ENCODE assay signal across 8 cellular contexts in the genomic region with DNA sequence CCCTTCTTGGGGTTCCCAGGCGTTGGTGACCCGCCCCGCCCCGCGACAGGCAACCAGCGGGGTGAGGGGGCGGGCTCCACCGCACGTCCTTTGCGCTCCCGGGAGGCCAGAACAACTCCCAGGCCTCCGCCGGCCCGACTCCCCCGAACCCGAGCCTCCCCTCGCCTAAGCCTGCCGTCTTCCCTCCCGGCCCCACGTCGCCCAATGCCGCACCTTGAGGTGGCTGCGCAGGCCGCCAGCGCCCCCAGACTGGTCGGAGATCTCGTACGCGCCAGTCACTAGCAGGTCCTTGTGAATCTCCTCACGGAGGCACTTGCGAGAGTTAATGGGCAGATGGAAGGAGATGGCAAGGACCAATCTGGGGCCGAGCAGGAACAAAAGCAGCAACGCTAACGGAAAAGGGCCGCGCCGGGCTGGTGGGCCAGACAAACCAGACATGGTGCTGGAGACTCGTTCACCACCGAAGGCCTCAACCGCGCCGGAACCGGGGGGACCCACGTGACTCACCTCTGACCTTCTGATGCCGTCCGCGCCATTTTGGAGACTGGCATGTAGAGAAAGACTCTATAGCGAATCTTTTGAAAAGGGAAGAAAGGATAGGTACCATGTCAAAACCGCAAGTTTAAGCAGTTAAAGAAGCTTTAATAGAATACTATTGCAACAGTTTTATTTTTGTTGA. TPM values are rescaled to one million over a fixed set of nuclear protein-coding genes. Genes with fewer than 3 reads are reported as not detected.
DNase-seq lines count a peak whose midpoint lies in the region; ATAC-seq and TF ChIP-seq lines count a peak whose summit lies in the region.

A gene (minus strand): TSS at position 471 of the 679 bp plus-strand sequence. CDS start 33 bp downstream, at position 438.

- TF ChIP-seq CTCF in AG04450 (IDR thresholded peaks at IDR 0.05; ENCODE audit: low read depth, low read length) (no peak), liver (IDR thresholded peaks at IDR 0.05; ENCODE audit: low read depth, low read length, missing input control) (no peak)

- H3K27me3 ChIP-seq in AG04450 (ENCODE audit: control insufficient read depth, insufficient read depth, low read length) = no peaks in the 10 kb centered on the region
- H3K27me3 ChIP-seq in liver (ENCODE audit: control insufficient read depth in 4 of 4, insufficient read depth in 4 of 4, low read length in 3 of 4) = no peaks in the 10 kb centered on the region

- H3K27ac ChIP-seq in AG04450 (ENCODE audit: low read depth, low read length) (peak within 1 kb of the TSS; percentile 94), liver (ENCODE audit: low read depth in 1 of 2, low read length in 2 of 2) (peak within 1 kb of the TSS; percentile 98)

- H3K9me3 ChIP-seq in AG04450 (ENCODE audit: control insufficient read depth, insufficient read depth, low read length) (no peaks in the 10 kb centered on the region; the same call in 1 of the 2 replicates), liver (ENCODE audit: control insufficient read depth in 4 of 4, low read length in 3 of 4) (no peaks in the 10 kb centered on the region)

- peak within 1 kb of the TSS; percentile 93 to 98 for H3K9ac ChIP-seq in liver (ENCODE audit: low read depth in 1 of 2, low read length in 2 of 2)

- H3K36me3 ChIP-seq in liver (ENCODE audit: control insufficient read depth in 4 of 4, insufficient read depth in 3 of 4, low read depth in 1 of 4, low read length in 3 of 4) = no peaks in the 10 kb centered on the region

- TF ChIP-seq POLR2A in GM18526 (IDR thresholded peaks at IDR 0.05; ENCODE audit: extremely low read depth, insufficient read length) = peak; percentile 35

- POLR2A ChIA-PET in AG04450 (lab: Yijun Ruan, JAX) = interaction anchor here (0.6 to 1.4 kb wide), 2 partner anchors 32 to 82 kb away, joined by 3 read pairs; no protein-coding TSS in a partner anchor

- TF ChIP-seq RAD21 in liver (IDR thresholded peaks at IDR 0.05) = peak in 1 of 2 donors; percentile 27

- DNase-seq in AG04450 (ENCODE audit: low read depth, low spot score) (peak; percentile 59), NCI-H226 (peak; percentile 70), dermis blood vessel endothelial cell (peak; percentile 93)
- peak; percentile 83 to 86 for DNase-seq in activated CD4-positive, alpha-beta T cell treated with anti-CD3 and anti-CD28 coated beads, Interleukin-2, amount 50 U/mL, for 24 hours (ENCODE audit: low read depth in 1 of 2, low spot score in 1 of 2)
- DNase-seq in stimulated activated CD4-positive, alpha-beta T cell treated with anti-CD3 and anti-CD28 coated beads, Interleukin-4, amount 100 ng/mL, for 24 hours = peak; percentile 91

- H3K4me1 ChIP-seq in liver (ENCODE audit: control insufficient read depth in 4 of 4, insufficient read depth in 4 of 4, low read length in 3 of 4) = peaks cover 3 to 16% (median 10%) of the 10 kb centered on the region in 4 donors

- peak; percentile 63 for ATAC-seq in HG03064 (IDR thresholded peaks at IDR 0.05; ENCODE audit: low read depth, unreplicated experiment)

- under 1% methylated on average over 49 of the region's 49 CpGs for WGBS in liver

- CTCF ChIA-PET in AG04450 (lab: Charles Lee) = interaction anchor here (0.7 kb wide), 1 partner anchor 121 kb away, joined by 3 read pairs; no protein-coding TSS in a partner anchor

- H3K4me3 ChIP-seq in AG04450 (ENCODE audit: low read depth, low read length) = peak within 1 kb of the TSS; percentile 95
- H3K4me3 ChIP-seq in liver (ENCODE audit: low read depth in 1 of 3, low read length in 3 of 3) = peak within 1 kb of the TSS; percentile 86 to 93 (median 90)

TF ChIP-seq in liver, 16 proteins besides CTCF, POLR2A, EP300 and RAD21:
- TF ChIP-seq TAF1 (conservative IDR thresholded peaks at IDR 0.05) (no peak), HNF4G (IDR thresholded peaks at IDR 0.05) (no peak), JUND (IDR thresholded peaks at IDR 0.05) (no peak), NR2F2 (IDR thresholded peaks at IDR 0.05) (peak; percentile 100), YY1 (IDR thresholded peaks at IDR 0.05) (peak; percentile 100), RXRA (IDR thresholded peaks at IDR 0.05) (peak in 1 of 2 donors; percentile 55), HNF4A (conservative IDR thresholded peaks at IDR 0.05) (no peak), EGR1 (IDR thresholded peaks at IDR 0.05; ENCODE audit: low read depth in 2 of 2) (peak; percentile 42 to 58), FOXA2 (IDR thresholded peaks at IDR 0.05) (no peak), GABPA (IDR thresholded peaks at IDR 0.05 in 1 of 2, conservative IDR thresholded peaks at IDR 0.05 in 1 of 2) (peak; percentile 75 to 93)
- TF ChIP-seq, protein P1, sequence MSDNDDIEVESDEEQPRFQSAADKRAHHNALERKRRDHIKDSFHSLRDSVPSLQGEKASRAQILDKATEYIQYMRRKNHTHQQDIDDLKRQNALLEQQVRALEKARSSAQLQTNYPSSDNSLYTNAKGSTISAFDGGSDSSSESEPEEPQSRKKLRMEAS (IDR thresholded peaks at IDR 0.05) = no peak
- TF ChIP-seq, protein P2, sequence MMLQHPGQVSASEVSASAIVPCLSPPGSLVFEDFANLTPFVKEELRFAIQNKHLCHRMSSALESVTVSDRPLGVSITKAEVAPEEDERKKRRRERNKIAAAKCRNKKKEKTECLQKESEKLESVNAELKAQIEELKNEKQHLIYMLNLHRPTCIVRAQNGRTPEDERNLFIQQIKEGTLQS (IDR thresholded peaks at IDR 0.05) = peak; percentile 51
- TF ChIP-seq, protein P3, sequence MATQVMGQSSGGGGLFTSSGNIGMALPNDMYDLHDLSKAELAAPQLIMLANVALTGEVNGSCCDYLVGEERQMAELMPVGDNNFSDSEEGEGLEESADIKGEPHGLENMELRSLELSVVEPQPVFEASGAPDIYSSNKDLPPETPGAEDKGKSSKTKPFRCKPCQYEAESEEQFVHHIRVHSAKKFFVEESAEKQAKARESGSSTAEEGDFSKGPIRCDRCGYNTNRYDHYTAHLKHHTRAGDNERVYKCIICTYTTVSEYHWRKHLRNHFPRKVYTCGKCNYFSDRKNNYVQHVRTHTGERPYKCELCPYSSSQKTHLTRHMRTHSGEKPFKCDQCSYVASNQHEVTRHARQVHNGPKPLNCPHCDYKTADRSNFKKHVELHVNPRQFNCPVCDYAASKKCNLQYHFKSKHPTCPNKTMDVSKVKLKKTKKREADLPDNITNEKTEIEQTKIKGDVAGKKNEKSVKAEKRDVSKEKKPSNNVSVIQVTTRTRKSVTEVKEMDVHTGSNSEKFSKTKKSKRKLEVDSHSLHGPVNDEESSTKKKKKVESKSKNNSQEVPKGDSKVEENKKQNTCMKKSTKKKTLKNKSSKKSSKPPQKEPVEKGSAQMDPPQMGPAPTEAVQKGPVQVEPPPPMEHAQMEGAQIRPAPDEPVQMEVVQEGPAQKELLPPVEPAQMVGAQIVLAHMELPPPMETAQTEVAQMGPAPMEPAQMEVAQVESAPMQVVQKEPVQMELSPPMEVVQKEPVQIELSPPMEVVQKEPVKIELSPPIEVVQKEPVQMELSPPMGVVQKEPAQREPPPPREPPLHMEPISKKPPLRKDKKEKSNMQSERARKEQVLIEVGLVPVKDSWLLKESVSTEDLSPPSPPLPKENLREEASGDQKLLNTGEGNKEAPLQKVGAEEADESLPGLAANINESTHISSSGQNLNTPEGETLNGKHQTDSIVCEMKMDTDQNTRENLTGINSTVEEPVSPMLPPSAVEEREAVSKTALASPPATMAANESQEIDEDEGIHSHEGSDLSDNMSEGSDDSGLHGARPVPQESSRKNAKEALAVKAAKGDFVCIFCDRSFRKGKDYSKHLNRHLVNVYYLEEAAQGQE (IDR thresholded peaks at IDR 0.05) = peak; percentile 19
- TF ChIP-seq, protein P4, sequence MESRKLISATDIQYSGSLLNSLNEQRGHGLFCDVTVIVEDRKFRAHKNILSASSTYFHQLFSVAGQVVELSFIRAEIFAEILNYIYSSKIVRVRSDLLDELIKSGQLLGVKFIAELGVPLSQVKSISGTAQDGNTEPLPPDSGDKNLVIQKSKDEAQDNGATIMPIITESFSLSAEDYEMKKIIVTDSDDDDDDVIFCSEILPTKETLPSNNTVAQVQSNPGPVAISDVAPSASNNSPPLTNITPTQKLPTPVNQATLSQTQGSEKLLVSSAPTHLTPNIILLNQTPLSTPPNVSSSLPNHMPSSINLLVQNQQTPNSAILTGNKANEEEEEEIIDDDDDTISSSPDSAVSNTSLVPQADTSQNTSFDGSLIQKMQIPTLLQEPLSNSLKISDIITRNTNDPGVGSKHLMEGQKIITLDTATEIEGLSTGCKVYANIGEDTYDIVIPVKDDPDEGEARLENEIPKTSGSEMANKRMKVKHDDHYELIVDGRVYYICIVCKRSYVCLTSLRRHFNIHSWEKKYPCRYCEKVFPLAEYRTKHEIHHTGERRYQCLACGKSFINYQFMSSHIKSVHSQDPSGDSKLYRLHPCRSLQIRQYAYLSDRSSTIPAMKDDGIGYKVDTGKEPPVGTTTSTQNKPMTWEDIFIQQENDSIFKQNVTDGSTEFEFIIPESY (IDR thresholded peaks at IDR 0.05) = no peak

RNA-seq across cellular contexts. Expression of the gene that starts here (rescaled TPM):
- polyA plus RNA-seq in AG04450 (2011; rRNA removed) (406 and 414 TPM in 2 replicates), liver (100 to 1,000 TPM; 206 to 349 TPM)
- 438 and 494 TPM in 2 replicates for polyA minus RNA-seq in AG04450 (2011; rRNA and poly(A)+ RNA removed)
- total RNA-seq in dermis blood vessel endothelial cell (271 and 313 TPM in 2 replicates), liver (100 to 1,000 TPM; 167 to 297 TPM)

Comparison
In these comparisons a context has a peak if more than half of its experiments do, and no peak if none do; other contexts are left out.
1. Peak in every context shown above with its lines: DNase-seq, ATAC-seq, H3K4me3 ChIP-seq and H3K27ac ChIP-seq.